In genomic region chr15:83178387-83178786, GRCh38 we compare ENCODE assay signal across 22 cellular contexts.
"Had no signal": no experiment of that assay in that cellular context is flagged by ENCODE, and none has a peak within 500 bp of the region (broad histone marks: within the 10 kb centered on the region; RNA-seq: fewer than 3 reads in every experiment).

No MANE protein-coding gene starts in this region.

- H3K27me3 ChIP-seq: brain microvascular endothelial cell had no signal

- DNase-seq: activated CD4-positive, alpha-beta memory T cell treated with anti-CD3 and anti-CD28 coated beads, Interleukin-2, amount 10 ng/mL, durations not matched to agents 7 days and 5 days; activated CD4-positive, alpha-beta T cell treated with anti-CD3 and anti-CD28 coated beads for 36 hours; activated CD4-positive, alpha-beta T cell treated with anti-CD3 and anti-CD28 coated beads, Interleukin-2, amount 50 U/mL, for 1 hour; activated gamma-delta T cell; activated naive CD4-positive, alpha-beta T cell treated with anti-CD3 and anti-CD28 coated beads, Interleukin-2, amount 10 ng/mL, durations not matched to agents 7 days and 5 days; activated naive CD8-positive, alpha-beta T cell treated with anti-CD3 and anti-CD28 coated beads for 36 hours; activated T-cell treated with anti-CD3 and anti-CD28 coated beads for 4 hours; activated T-cell treated with anti-CD3 and anti-CD28 coated beads, Interleukin-2, amount 50 U/mL, for 48 hours; brain microvascular endothelial cell; cerebellar nuclear complex; Kasumi-1; NCI-H1092; NCI-H1417; NCI-H1694; NCI-H2029; NCI-H2107; NCI-H345; NCI-H510A; NCI-H526 treated with DMSO at 0.1 percent for 48 hours; PC-3; SHP77 treated with DMSO at 0.1 percent for 48 hours had no signal

- ATAC-seq: activated CD4-positive, alpha-beta T cell treated with anti-CD3 and anti-CD28 coated beads for 36 hours; activated T-helper 17 cell treated with anti-CD3 and anti-CD28 coated beads, Interleukin-2, amount 50 U/mL, for 72 hours; PC-3 had no signal

- H3K27ac ChIP-seq: brain microvascular endothelial cell had no signal

- H3K36me3 ChIP-seq: brain microvascular endothelial cell had no signal
